12 cellular contexts compared by ENCODE assay signal in genomic region chr1:243505986-243506689, GRCh38.
DNase-seq lines count a peak whose midpoint lies in the region; ATAC-seq, FAIRE-seq and TF ChIP-seq lines count a peak whose summit lies in the region.
"Had no signal": no experiment of that assay in that cellular context is flagged by ENCODE, and none has a peak within 500 bp of the region (broad histone marks: within the 10 kb centered on the region; RNA-seq: fewer than 3 reads in every experiment).

No MANE protein-coding gene starts in this region.

- WGBS in suprapubic skin, result 82% methylated on average over 10 of the region's 10 CpGs

- H3K4me3 Mint-ChIP-seq in CD8-positive, alpha-beta memory T cell, result peak overlapping the region in 1 of 7 donors; percentile 23
- H3K4me3 Mint-ChIP-seq: nephron had no signal

- H3K27me3 Mint-ChIP-seq in CD8-positive, alpha-beta memory T cell, result peaks cover 0 to 2% of the 10 kb centered on the region in 2 donors

- CTCF ChIA-PET in CD8-positive, alpha-beta memory T cell (lab: Charles Lee), result no interaction called here

- no peak overlapping the region for H3K9ac ChIP-seq in kidney (ENCODE audit: low read length in 2 of 2)

- peaks cover 17 to 61% (median 22%) of the 10 kb centered on the region in 3 donors for H3K36me3 Mint-ChIP-seq in CD8-positive, alpha-beta memory T cell

- TF ChIP-seq POLR2A in suprapubic skin (IDR thresholded peaks at IDR 0.05), result no peak

- no peaks in the 10 kb centered on the region for H3K9me3 Mint-ChIP-seq in CD8-positive, alpha-beta memory T cell
- H3K9me3 Mint-ChIP-seq: nephron had no signal

- DNase-seq in CD8-positive, alpha-beta memory T cell, result no peak
- DNase-seq in kidney (peak; percentile 80), GM03348 (ENCODE audit: low spot score) (no peak), AG08396 (ENCODE audit: low spot score) (no peak), epidermal melanocyte (ENCODE audit: insufficient read length, low spot score) (no peak), suprapubic skin (ENCODE audit: low spot score in 2 of 2) (no peak)
- DNase-seq: activated naive CD4-positive, alpha-beta T cell treated with Interleukin-2 at 50 U/mL for 16 hours; Calu3 had no signal

- no peak for TF ChIP-seq CTCF in kidney (IDR thresholded peaks at IDR 0.05; ENCODE audit: borderline replicate concordance, extremely low read depth, insufficient read depth)
- TF ChIP-seq CTCF in suprapubic skin (IDR thresholded peaks at IDR 0.05), result no peak

- no peak overlapping the region for H3K27ac ChIP-seq in CD8-positive, alpha-beta memory T cell (ENCODE audit: low read depth, low read length)
- H3K27ac ChIP-seq in kidney (ENCODE audit: low read depth in 2 of 2, low read length in 2 of 2), result no peak overlapping the region
- H3K27ac ChIP-seq in suprapubic skin, result no peak overlapping the region

- peaks cover 4% of the 10 kb centered on the region for H3K36me3 ChIP-seq in CD8-positive, alpha-beta memory T cell (ENCODE audit: insufficient read depth, low read length)
- H3K36me3 ChIP-seq in kidney (ENCODE audit: control insufficient read depth in 1 of 2, insufficient read depth in 2 of 2, low read length in 2 of 2), result peaks cover 10 to 12% of the 10 kb centered on the region in 2 donors
- H3K36me3 ChIP-seq in suprapubic skin, result peaks cover 6% of the 10 kb centered on the region

- no peak overlapping the region for H3K4me3 ChIP-seq in CD8-positive, alpha-beta memory T cell (ENCODE audit: low read length)
- H3K4me3 ChIP-seq in kidney (ENCODE audit: low read length in 2 of 2) (no peak overlapping the region), suprapubic skin (no peak overlapping the region)

- peaks cover 31 to 53% (median 36%) of the 10 kb centered on the region in 3 donors for H3K4me1 Mint-ChIP-seq in CD8-positive, alpha-beta memory T cell

- no peaks in the 10 kb centered on the region for H3K9me3 ChIP-seq in CD8-positive, alpha-beta memory T cell (ENCODE audit: low read length)
- H3K9me3 ChIP-seq in kidney (ENCODE audit: control insufficient read depth in 1 of 2, low read length in 2 of 2) (no peaks in the 10 kb centered on the region), suprapubic skin (no peaks in the 10 kb centered on the region)

- peak overlapping the region in 6 of 8 donors; percentile 25 to 57 (median 42) for H3K27ac Mint-ChIP-seq in CD8-positive, alpha-beta memory T cell
- H3K27ac Mint-ChIP-seq: nephron had no signal

- POLR2A ChIA-PET in CD8-positive, alpha-beta memory T cell (lab: Charles Lee), result no interaction called here

- TF ChIP-seq EP300 in suprapubic skin (IDR thresholded peaks at IDR 0.05), result no peak

- peaks cover 28% of the 10 kb centered on the region for H3K4me1 ChIP-seq in CD8-positive, alpha-beta memory T cell (ENCODE audit: insufficient read depth, low read length)
- no peaks in the 10 kb centered on the region for H3K4me1 ChIP-seq in kidney (ENCODE audit: control insufficient read depth in 1 of 2, insufficient read depth in 1 of 2, low read depth in 1 of 2, low read length in 2 of 2)
- no peaks in the 10 kb centered on the region for H3K4me1 ChIP-seq in suprapubic skin

- intact Hi-C loops in kidney (cut with DNase I), result no loop called here

- no peak for FAIRE-seq in kidney (lab: Jason Lieb, UNC)

- no peaks in the 10 kb centered on the region for H3K27me3 ChIP-seq in CD8-positive, alpha-beta memory T cell (ENCODE audit: insufficient read depth, low read length, poor library complexity, severe bottlenecking)
- H3K27me3 ChIP-seq in suprapubic skin, result no peaks in the 10 kb centered on the region

- peak; percentile 74 for ATAC-seq in GM21529 (IDR thresholded peaks at IDR 0.05; ENCODE audit: unreplicated experiment)
- ATAC-seq in HG03565 (IDR thresholded peaks at IDR 0.05; ENCODE audit: unreplicated experiment), result peak; percentile 65
- ATAC-seq: SK-N-SH treated with all-trans-retinoic acid at 6 μM for 48 hours had no signal
